Comparison of ENCODE assay signal across 18 cellular contexts in genomic region chr17:64369007-64369893, GRCh38.
"Had no signal": no experiment of that assay in that cellular context is flagged by ENCODE, and none has a peak within 500 bp of the region (broad histone marks: within the 10 kb centered on the region; RNA-seq: fewer than 3 reads in every experiment).

No MANE protein-coding gene starts in this region.

- H3K4me3 Mint-ChIP-seq: activated CD4-positive, alpha-beta T cell treated with anti-CD3 and anti-CD28 coated beads, Interleukin-2, amount 10 ng/mL, durations not matched to agents 24 days and 14 days; central memory CD8-positive, alpha-beta T cell; memory B cell; nephron had no signal

- H3K27ac Mint-ChIP-seq: activated CD4-positive, alpha-beta T cell treated with anti-CD3 and anti-CD28 coated beads, Interleukin-2, amount 10 ng/mL, durations not matched to agents 24 days and 14 days; activated naive CD4-positive, alpha-beta T cell treated with anti-CD3 and anti-CD28 coated beads, Interleukin-2, amount 50 U/mL, for 72 hours; nephron had no signal

- H3K27ac ChIP-seq: brain microvascular endothelial cell, coronary artery, gastrocnemius medialis, heart left ventricle, SK-N-MC, thyroid gland had no signal

- H3K27me3 ChIP-seq: brain microvascular endothelial cell, gastrocnemius medialis, heart left ventricle, thyroid gland had no signal

- H3K4me3 ChIP-seq: coronary artery, gastrocnemius medialis, heart left ventricle, SK-N-MC, thyroid gland had no signal

- ATAC-seq: activated naive CD4-positive, alpha-beta T cell treated with anti-CD3 and anti-CD28 coated beads, Interleukin-2, amount 50 U/mL, for 72 hours; esophagus mucosa; gastrocnemius medialis; heart left ventricle; sciatic nerve had no signal

- H3K9me3 ChIP-seq: gastrocnemius medialis, heart left ventricle, thyroid gland had no signal

- H3K4me1 Mint-ChIP-seq: activated CD4-positive, alpha-beta T cell treated with anti-CD3 and anti-CD28 coated beads, Interleukin-2, amount 10 ng/mL, durations not matched to agents 24 days and 14 days; nephron had no signal

- H3K4me1 ChIP-seq: gastrocnemius medialis, thyroid gland had no signal

- H3K9me3 Mint-ChIP-seq: activated CD4-positive, alpha-beta T cell treated with anti-CD3 and anti-CD28 coated beads, Interleukin-2, amount 10 ng/mL, durations not matched to agents 24 days and 14 days; activated naive CD4-positive, alpha-beta T cell treated with anti-CD3 and anti-CD28 coated beads, Interleukin-2, amount 50 U/mL, for 72 hours; central memory CD8-positive, alpha-beta T cell; memory B cell; nephron had no signal

- H3K36me3 ChIP-seq: brain microvascular endothelial cell, gastrocnemius medialis had no signal

- DNase-seq: activated CD4-positive, alpha-beta T cell treated with anti-CD3 and anti-CD28 coated beads, Interleukin-2, amount 10 ng/mL, durations not matched to agents 24 days and 14 days; activated CD4-positive, CD25-positive, alpha-beta regulatory T cell; activated gamma-delta T cell treated with Interleukin-2 at 50 U/mL for 16 hours; brain microvascular endothelial cell; gastrocnemius medialis; heart left ventricle; nucleus accumbens; stimulated activated naive CD4-positive, alpha-beta T cell treated with Interleukin-2 at 50 U/mL for 16 hours; thyroid gland had no signal

- FAIRE-seq: endometrium had no signal

- H3K27me3 Mint-ChIP-seq: activated CD4-positive, alpha-beta T cell treated with anti-CD3 and anti-CD28 coated beads, Interleukin-2, amount 10 ng/mL, durations not matched to agents 24 days and 14 days; central memory CD8-positive, alpha-beta T cell; memory B cell had no signal
